ENCODE assay signal across 8 cellular contexts in the genomic region with DNA sequence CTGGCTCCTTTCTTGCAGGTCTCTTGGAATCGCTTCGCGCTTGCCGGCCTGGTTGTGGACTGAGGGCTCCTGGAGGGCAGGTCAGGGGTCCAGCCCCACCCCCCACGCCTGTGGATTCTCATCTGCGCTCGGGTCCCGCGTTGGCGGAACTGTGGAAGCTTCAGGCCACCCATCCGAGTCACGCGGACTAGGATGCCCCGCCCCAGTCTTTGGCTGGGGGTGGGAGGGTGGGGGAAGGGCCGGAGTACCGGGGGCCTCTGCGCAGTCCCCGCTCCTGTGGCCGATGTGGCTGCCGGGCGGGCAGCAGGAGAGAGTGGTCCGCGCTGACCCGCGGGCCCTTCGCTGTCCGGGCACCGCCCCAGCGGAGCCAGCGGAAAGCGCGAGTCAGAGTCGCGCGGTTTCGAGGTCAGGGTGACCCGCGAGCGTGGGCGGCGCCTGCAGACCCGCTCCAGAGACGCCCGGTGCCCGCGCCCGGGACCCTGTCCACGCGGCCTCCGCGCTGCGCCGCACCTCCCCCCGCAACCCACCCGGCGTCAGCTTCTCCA.
A peak's percentile ranks its signal among the peaks of the same experiment; 100 is the strongest.
DNase-seq lines count a peak whose midpoint lies in the region; TF ChIP-seq lines count a peak whose summit lies in the region.

No MANE protein-coding gene starts in this region.

- H3K4me3 ChIP-seq in BE2C (ENCODE audit: low read depth, low read length) = peak overlapping the region; percentile 62
- H3K4me3 ChIP-seq in left ventricle myocardium inferior = peak overlapping the region; percentile 72

- H3K9me3 ChIP-seq in BE2C (no peaks in the 10 kb centered on the region), left ventricle myocardium inferior (replicated peaks) (no peaks in the 10 kb centered on the region)

- H3K4me1 ChIP-seq in BE2C (peaks cover 4% of the 10 kb centered on the region; the same call in 1 of the 2 replicates), left ventricle myocardium inferior (peaks cover 27% of the 10 kb centered on the region)

- H3K27ac ChIP-seq in left ventricle myocardium inferior (replicated peaks) = peak overlapping the region; percentile 87

- H3K36me3 ChIP-seq in BE2C (no peaks in the 10 kb centered on the region), left ventricle myocardium inferior (no peaks in the 10 kb centered on the region)

- H3K9me3 Mint-ChIP-seq in activated naive CD8-positive, alpha-beta T cell (ENCODE audit: low read depth) = no peaks in the 10 kb centered on the region
- H3K9me3 Mint-ChIP-seq in progenitor cell of endocrine pancreas (ENCODE audit: low read depth) = no peaks in the 10 kb centered on the region

- TF ChIP-seq CTCF in BE2C (IDR thresholded peaks at IDR 0.05; ENCODE audit: low read depth, low read length) = no peak
- no peak for TF ChIP-seq CTCF in left ventricle myocardium inferior (IDR thresholded peaks at IDR 0.05; ENCODE audit: borderline replicate concordance)
- TF ChIP-seq CTCF in progenitor cell of endocrine pancreas (IDR thresholded peaks at IDR 0.05; ENCODE audit: unreplicated experiment) = no peak

- intact Hi-C loops in left ventricle myocardium inferior (cut with micrococcal nuclease) = no loop called here

- peak; percentile 48 for DNase-seq in BE2C
- DNase-seq in NCI-H774 (lab: John Stamatoyannopoulos, UW) = peak; percentile 12
- DNase-seq in left ventricle myocardium inferior = peak; percentile 67
- no peak for DNase-seq in progenitor cell of endocrine pancreas (ENCODE audit: low spot score, unreplicated experiment)
- no peak for DNase-seq in NCI-H1694 treated with DMSO at 0.1 percent for 48 hours (lab: John Stamatoyannopoulos, UW)
- no peak for DNase-seq in NCI-H2196 treated with DMSO at 0.1 percent for 48 hours (lab: John Stamatoyannopoulos, UW; ENCODE audit: unreplicated experiment)
- no peak for DNase-seq in COR-L47 (lab: John Stamatoyannopoulos, UW)

- no peaks in the 10 kb centered on the region for H3K36me3 Mint-ChIP-seq in activated naive CD8-positive, alpha-beta T cell
- no peaks in the 10 kb centered on the region for H3K36me3 Mint-ChIP-seq in progenitor cell of endocrine pancreas (ENCODE audit: insufficient read depth)

- H3K27ac Mint-ChIP-seq in activated naive CD8-positive, alpha-beta T cell = peak overlapping the region; percentile 61
- no peak overlapping the region for H3K27ac Mint-ChIP-seq in progenitor cell of endocrine pancreas

- no peaks in the 10 kb centered on the region for H3K27me3 Mint-ChIP-seq in activated naive CD8-positive, alpha-beta T cell
- peaks cover 34% of the 10 kb centered on the region for H3K27me3 Mint-ChIP-seq in progenitor cell of endocrine pancreas

- H3K4me1 Mint-ChIP-seq in activated naive CD8-positive, alpha-beta T cell (ENCODE audit: low read depth) = peaks cover 73% of the 10 kb centered on the region
- no peaks in the 10 kb centered on the region for H3K4me1 Mint-ChIP-seq in progenitor cell of endocrine pancreas (ENCODE audit: low read depth)

- peak overlapping the region; percentile 40 for H3K4me3 Mint-ChIP-seq in activated naive CD8-positive, alpha-beta T cell
- peak overlapping the region; percentile 62 for H3K4me3 Mint-ChIP-seq in progenitor cell of endocrine pancreas (ENCODE audit: low read depth)

- no peaks in the 10 kb centered on the region for H3K27me3 ChIP-seq in BE2C
- H3K27me3 ChIP-seq in left ventricle myocardium inferior (ENCODE audit: low read depth) = no peaks in the 10 kb centered on the region

Comparison
In these comparisons a context has a peak if more than half of its experiments do, and no peak if none do; other contexts are left out.
1. DNase-seq: peak in BE2C (single experiment), NCI-H774 (single experiment) and left ventricle myocardium inferior (single experiment); none in progenitor cell of endocrine pancreas (single experiment), NCI-H1694 treated with DMSO at 0.1 percent for 48 hours (single experiment), NCI-H2196 treated with DMSO at 0.1 percent for 48 hours (single experiment) and COR-L47 (single experiment).